ENCODE assay signal across 9 cellular contexts in genomic region chr11:111729441-111729840, GRCh38. TPM values are rescaled to one million over a fixed set of nuclear protein-coding genes. Genes with fewer than 3 reads are reported as not detected.
DNase-seq lines count a peak whose midpoint lies in the region; ATAC-seq and TF ChIP-seq lines count a peak whose summit lies in the region.
"Had no signal": no experiment of that assay in that cellular context is flagged by ENCODE, and none has a peak within 500 bp of the region (broad histone marks: within the 10 kb centered on the region; RNA-seq: fewer than 3 reads in every experiment).

No MANE protein-coding gene starts in this region.

- intact Hi-C loops in prostate gland (cut with DNase I), result loop anchor here (5.0 kb wide), 1 partner anchor 127 kb away; the partner anchor contains the start of gene SIK2

- no peaks in the 10 kb centered on the region for H3K27me3 ChIP-seq in prostate gland (replicated peaks; ENCODE audit: insufficient read depth)

- TF ChIP-seq CTCF in prostate gland (IDR thresholded peaks at IDR 0.05) (no peak), foreskin fibroblast (IDR thresholded peaks at IDR 0.05; ENCODE audit: low read depth, low read length) (no peak)

- no peak for TF ChIP-seq POLR2A in prostate gland (IDR thresholded peaks at IDR 0.05)

- no peaks in the 10 kb centered on the region for H3K9me3 ChIP-seq in prostate gland

- peak overlapping the region; percentile 31 to 82 for H3K27ac ChIP-seq in prostate gland

- H3K4me3 ChIP-seq in prostate gland (no peak overlapping the region), foreskin fibroblast (ENCODE audit: low read depth in 1 of 2, low read length in 2 of 2) (no peak overlapping the region)

- peaks cover 11% of the 10 kb centered on the region for H3K4me1 ChIP-seq in prostate gland (replicated peaks)

- ATAC-seq in HG02852 (IDR thresholded peaks at IDR 0.05; ENCODE audit: unreplicated experiment), result no peak

- peak; percentile 72 for DNase-seq in DMS53 (lab: John Stamatoyannopoulos, UW)
- DNase-seq in NCI-H69 (lab: John Stamatoyannopoulos, UW), result peak; percentile 54
- peak; percentile 25 for DNase-seq in fibroblast of peridontal ligament (ENCODE audit: extremely low read depth)
- DNase-seq in prostate gland (ENCODE audit: low spot score), result no peak
- no peak for DNase-seq in foreskin fibroblast
- no peak for DNase-seq in D341Med (ENCODE audit: low spot score)
- DNase-seq in HuH-7 (ENCODE audit: low spot score), result no peak
- DNase-seq: stimulated activated naive CD4-positive, alpha-beta T cell treated with Interleukin-2 at 50 U/mL for 16 hours had no signal

- 70% methylated on average over 6 of the region's 6 CpGs for WGBS in prostate gland

- peaks cover 0 to 5% of the 10 kb centered on the region in 2 donors for H3K36me3 ChIP-seq in prostate gland

RNA-seq across cellular contexts. Expression of gene PPP2R1B, which starts 36.7 kb away (rescaled TPM):
- total RNA-seq in prostate gland, result 10 to 100 TPM; 15.4 to 41.4 TPM

Comparison
In these comparisons a context has a peak if more than half of its experiments do, and no peak if none do; other contexts are left out.
1. DNase-seq: peak in DMS53 (single experiment), NCI-H69 (single experiment) and fibroblast of peridontal ligament (single experiment); none in prostate gland (single experiment), foreskin fibroblast (0 of 2), D341Med (single experiment) and HuH-7 (single experiment).